Comparison of ENCODE assay signal across 12 cellular contexts in the genomic region with DNA sequence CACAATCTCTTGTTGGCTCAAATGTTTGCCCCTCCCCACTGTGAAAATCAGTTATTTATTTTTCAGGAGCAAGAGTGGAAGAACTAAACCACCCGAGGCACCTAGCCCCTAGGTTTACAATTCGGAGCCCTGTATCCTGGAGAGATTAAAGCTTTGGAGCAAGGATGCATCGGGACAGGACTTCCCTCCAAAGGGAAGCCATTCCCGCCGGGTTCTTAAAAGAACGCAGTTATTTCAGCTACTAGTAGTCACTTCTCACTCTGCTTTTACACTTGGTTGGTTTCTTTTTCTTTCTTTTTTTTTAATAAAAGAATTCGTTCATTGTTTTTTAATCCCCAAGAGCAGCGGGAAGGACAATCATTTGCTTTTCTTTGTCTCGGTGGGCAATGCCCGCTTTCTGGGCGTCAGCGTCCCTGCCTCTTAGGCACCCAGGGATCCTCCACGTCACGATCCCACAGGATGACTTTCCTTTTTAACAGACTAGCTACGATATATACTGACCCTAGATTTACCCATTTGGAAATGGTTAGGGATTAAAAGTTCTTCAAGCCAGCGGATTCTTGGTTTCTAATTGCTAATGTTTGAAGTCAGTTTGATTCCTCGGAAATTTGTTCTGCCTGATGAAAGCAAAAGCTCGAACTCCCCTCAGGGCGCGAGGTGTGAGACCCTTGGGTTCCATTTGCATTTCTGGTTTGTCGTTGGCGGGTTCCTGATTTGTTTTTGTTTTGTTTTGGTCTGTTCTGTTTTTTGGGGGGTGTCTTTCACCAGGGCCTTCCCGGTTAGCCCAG. TPM values are rescaled to one million over a fixed set of nuclear protein-coding genes. Genes with fewer than 3 reads are reported as not detected.
A peak's percentile ranks its signal among the peaks of the same experiment; 100 is the strongest.
DNase-seq lines count a peak whose midpoint lies in the region; ATAC-seq and TF ChIP-seq lines count a peak whose summit lies in the region.
"Had no signal": no experiment of that assay in that cellular context is flagged by ENCODE, and none has a peak within 500 bp of the region (broad histone marks: within the 10 kb centered on the region; RNA-seq: fewer than 3 reads in every experiment).

No MANE protein-coding gene starts in this region.

- H3K27me3 Mint-ChIP-seq in endodermal cell (ENCODE audit: insufficient read depth) (peaks cover 100% of the 10 kb centered on the region), neural progenitor cell (ENCODE audit: insufficient read depth, low read depth) (peaks cover 69% of the 10 kb centered on the region)

- H3K27ac ChIP-seq in HUES6 (ENCODE audit: low read depth, low read length) (no peak overlapping the region), endodermal cell (ENCODE audit: low read depth, low read length) (no peak overlapping the region), neural progenitor cell (no peak overlapping the region)
- H3K27ac ChIP-seq: spleen had no signal

- DNase-seq in AG20443 (ENCODE audit: low spot score): peak; percentile 47
- no peak for DNase-seq in endodermal cell
- DNase-seq in neural progenitor cell (ENCODE audit: low spot score): peak; percentile 55
- no peak for DNase-seq in A172 (ENCODE audit: low spot score)
- DNase-seq in GDM1 (lab: John Stamatoyannopoulos, UW): no peak
- DNase-seq in stimulated activated CD4-positive, alpha-beta T cell treated with anti-CD3 and anti-CD28 coated beads, Interleukin-4, amount 100 ng/mL, for 4 hours: no peak
- DNase-seq: C1 segment of cervical spinal cord, spleen, T-cell had no signal

- peaks cover 17% of the 10 kb centered on the region for H3F3A ChIP-seq in neural progenitor cell (ENCODE audit: low read depth)

- no peak overlapping the region for H3K27ac Mint-ChIP-seq in endodermal cell
- no peak overlapping the region for H3K27ac Mint-ChIP-seq in neural progenitor cell

- H3K4me3 Mint-ChIP-seq in endodermal cell: peak overlapping the region; percentile 48
- peak overlapping the region; percentile 80 for H3K4me3 Mint-ChIP-seq in neural progenitor cell
- H3K4me3 Mint-ChIP-seq: T-cell had no signal

- H2AFZ ChIP-seq in neural progenitor cell (replicated peaks): no peak overlapping the region

- H3K9ac ChIP-seq in HUES6 (ENCODE audit: low read length) (no peak overlapping the region), endodermal cell (ENCODE audit: extremely low read depth, low read length, poor library complexity, severe bottlenecking) (no peak overlapping the region), neural progenitor cell (no peak overlapping the region)

- H3K79me2 ChIP-seq in neural progenitor cell (ENCODE audit: low read depth): no peaks in the 10 kb centered on the region

- peak overlapping the region; percentile 48 for H3K4me2 ChIP-seq in neural progenitor cell

- H3K4me3 ChIP-seq in HUES6 (ENCODE audit: low read depth, low read length) (peak overlapping the region; percentile 52), endodermal cell (ENCODE audit: low read length) (no peak overlapping the region), neural progenitor cell (peak overlapping the region; percentile 12)

- 52 to 69% methylated on average over 12 to 23 of the region's 23 CpGs for WGBS in endodermal cell (ENCODE audit: insufficient coverage in 1 of 2, insufficient read length in 1 of 2), 2 experiments

- H3K36me3 Mint-ChIP-seq in endodermal cell (ENCODE audit: low read depth) (no peaks in the 10 kb centered on the region), neural progenitor cell (no peaks in the 10 kb centered on the region)
- H3K36me3 Mint-ChIP-seq: T-cell had no signal

- H3K9me3 Mint-ChIP-seq in endodermal cell (no peaks in the 10 kb centered on the region), neural progenitor cell (peaks cover 15% of the 10 kb centered on the region)

- peaks cover 17% of the 10 kb centered on the region for H3K4me1 ChIP-seq in HUES6 (ENCODE audit: control insufficient read depth, insufficient read depth, low read length)
- H3K4me1 ChIP-seq in endodermal cell (ENCODE audit: control insufficient read depth, insufficient read depth, low read length): no peaks in the 10 kb centered on the region
- peaks cover 19% of the 10 kb centered on the region for H3K4me1 ChIP-seq in neural progenitor cell

- no peak for ATAC-seq in GM19023 (IDR thresholded peaks at IDR 0.05; ENCODE audit: unreplicated experiment)
- ATAC-seq: T-cell had no signal

- H3K27me3 ChIP-seq in HUES6 (ENCODE audit: control insufficient read depth, insufficient read depth, low read length) (peaks cover 100% of the 10 kb centered on the region), endodermal cell (ENCODE audit: control insufficient read depth, insufficient read depth, low read length, poor library complexity, severe bottlenecking) (peaks cover 86% of the 10 kb centered on the region), neural progenitor cell (peaks cover 100% of the 10 kb centered on the region)

- peaks cover 21% of the 10 kb centered on the region for H4K20me1 ChIP-seq in neural progenitor cell (ENCODE audit: low read depth)

- no peak for TF ChIP-seq CTCF in endodermal cell (conservative IDR thresholded peaks at IDR 0.05)
- TF ChIP-seq CTCF in neural progenitor cell (IDR thresholded peaks at IDR 0.05): no peak

- H3K36me3 ChIP-seq in HUES6 (ENCODE audit: control insufficient read depth, insufficient read depth, low read length) (no peaks in the 10 kb centered on the region), endodermal cell (ENCODE audit: control insufficient read depth, insufficient read depth, low read length) (no peaks in the 10 kb centered on the region), neural progenitor cell (no peaks in the 10 kb centered on the region)
- H3K36me3 ChIP-seq: spleen had no signal

- H3K4me1 Mint-ChIP-seq in endodermal cell: peaks cover 18% of the 10 kb centered on the region
- H3K4me1 Mint-ChIP-seq in neural progenitor cell: peaks cover 28% of the 10 kb centered on the region

- H3K9me3 ChIP-seq in HUES6 (ENCODE audit: control insufficient read depth, insufficient read depth, low read depth, low read length): no peaks in the 10 kb centered on the region
- H3K9me3 ChIP-seq in endodermal cell (ENCODE audit: control insufficient read depth, low read length): no peaks in the 10 kb centered on the region
- no peaks in the 10 kb centered on the region for H3K9me3 ChIP-seq in neural progenitor cell (ENCODE audit: low read depth)

RNA-seq across cellular contexts. Expression of a gene that starts 9.0 kb away (rescaled TPM):
- total RNA-seq in endodermal cell: under 1 TPM in 1 of 2 donors, not detected in 1; 0.09 TPM
- 3.6 TPM for polyA plus RNA-seq in endodermal cell (2013, experiment 1 of 2)
- polyA plus RNA-seq in endodermal cell (2013, experiment 2 of 2): 2.9 TPM
- total RNA-seq in neural progenitor cell (ENCODE audit: low replicate concordance): 2.8 and 2.9 TPM in 2 replicates
- total RNA-seq in A172 (2014; rRNA removed; shearing (Covaris generic)): not detected in 2 replicates
- total RNA-seq: activated CD8-positive, alpha-beta memory T cell treated with anti-CD3 and anti-CD28 coated beads for 36 hours had no signal

Comparison
In these comparisons a context has a peak if more than half of its experiments do, and no peak if none do; other contexts are left out.
1. DNase-seq: peak in AG20443 (single experiment) and neural progenitor cell (single experiment); none in endodermal cell (single experiment), A172 (single experiment), GDM1 (single experiment) and stimulated activated CD4-positive, alpha-beta T cell treated with anti-CD3 and anti-CD28 coated beads, Interleukin-4, amount 100 ng/mL, for 4 hours (0 of 2).